23 cellular contexts compared by ENCODE assay signal in the genomic region with DNA sequence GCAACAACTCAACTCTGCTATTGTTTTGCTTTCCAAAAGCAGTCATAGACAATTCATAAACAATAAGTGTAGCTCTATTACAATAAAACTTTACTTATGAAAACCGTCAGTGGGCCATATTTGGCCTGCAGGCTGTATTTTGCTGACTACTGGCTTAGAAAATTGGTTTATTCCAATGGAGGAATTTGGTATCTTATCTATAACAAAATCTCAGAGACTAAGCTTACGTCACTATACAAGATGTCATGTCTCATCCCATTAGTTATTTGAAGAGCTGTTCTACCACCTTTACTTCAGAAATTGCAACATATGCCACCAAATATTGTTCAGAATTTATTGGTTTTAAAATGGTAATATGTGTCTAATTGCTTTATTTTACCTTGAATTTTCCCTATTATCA.
"Had no signal": no experiment of that assay in that cellular context is flagged by ENCODE, and none has a peak within 500 bp of the region (broad histone marks: within the 10 kb centered on the region; RNA-seq: fewer than 3 reads in every experiment).

No MANE protein-coding gene starts in this region.

- H3K27ac ChIP-seq: colonic mucosa, heart left ventricle, ovary, right atrium auricular region, suprapubic skin, thyroid gland, upper lobe of left lung, uterus had no signal

- H3K27ac Mint-ChIP-seq: natural killer cell; stimulated activated effector memory CD8-positive, alpha-beta T cell treated with anti-CD3 and anti-CD28 coated beads, Interleukin-12 subunit alpha, Interleukin-12 subunit beta, amount 100 ng/mL, for 72 hours had no signal

- H3K9me3 Mint-ChIP-seq: neural crest cell had no signal

- H3K27me3 ChIP-seq: colonic mucosa, heart left ventricle, ovary, right atrium auricular region, suprapubic skin, thyroid gland, upper lobe of left lung, uterus had no signal

- DNase-seq: colonic mucosa; dermis blood vessel endothelial cell; erythroblast; foreskin melanocyte; heart left ventricle; hypothalamus; islet precursor cell; mucosa of descending colon; natural killer cell; ovary; small intestine; stimulated activated CD4-positive, alpha-beta T cell treated with anti-CD3 and anti-CD28 coated beads, Interleukin-12 subunit alpha, Interleukin-12 subunit beta, amount 100 ng/mL, for 4 hours; stimulated activated CD4-positive, alpha-beta T cell treated with anti-CD3 and anti-CD28 coated beads, Interleukin-4, amount 100 ng/mL, for 1 hour; stimulated activated CD8-positive, alpha-beta memory T cell treated with anti-CD3 and anti-CD28 coated beads, Interleukin-4, amount 100 ng/mL, for 48 hours; stimulated activated naive CD8-positive, alpha-beta T cell treated with anti-CD3 and anti-CD28 coated beads, Interleukin-15, Interleukin-2, amounts not matched to agents 100 U/mL and 50 U/mL, for 24 hours; thyroid gland; upper lobe of left lung; uterus had no signal

- H3K4me3 Mint-ChIP-seq: natural killer cell; neural crest cell; stimulated activated effector memory CD8-positive, alpha-beta T cell treated with anti-CD3 and anti-CD28 coated beads, Interleukin-12 subunit alpha, Interleukin-12 subunit beta, amount 100 ng/mL, for 72 hours had no signal

- ATAC-seq: heart left ventricle; left lobe of liver; mucosa of descending colon; natural killer cell; stimulated activated effector memory CD8-positive, alpha-beta T cell treated with anti-CD3 and anti-CD28 coated beads, Interleukin-12 subunit alpha, Interleukin-12 subunit beta, amount 100 ng/mL, for 72 hours; stimulated activated naive CD8-positive, alpha-beta T cell treated with anti-CD3 and anti-CD28 coated beads, Interleukin-15, Interleukin-2, amounts not matched to agents 100 U/mL and 50 U/mL, for 24 hours had no signal

- H3K36me3 ChIP-seq: colonic mucosa, heart left ventricle, ovary, right atrium auricular region, suprapubic skin, thyroid gland, upper lobe of left lung, uterus had no signal

- H3K4me3 ChIP-seq: colonic mucosa, heart left ventricle, mucosa of descending colon, ovary, right atrium auricular region, suprapubic skin, thyroid gland, upper lobe of left lung, uterus had no signal

- H3K36me3 Mint-ChIP-seq: stimulated activated effector memory CD8-positive, alpha-beta T cell treated with anti-CD3 and anti-CD28 coated beads, Interleukin-12 subunit alpha, Interleukin-12 subunit beta, amount 100 ng/mL, for 72 hours had no signal

- H3K9me3 ChIP-seq: colonic mucosa, heart left ventricle, ovary, right atrium auricular region, suprapubic skin, thyroid gland, upper lobe of left lung, uterus had no signal

- H3K4me1 Mint-ChIP-seq: natural killer cell; neural crest cell; stimulated activated effector memory CD8-positive, alpha-beta T cell treated with anti-CD3 and anti-CD28 coated beads, Interleukin-12 subunit alpha, Interleukin-12 subunit beta, amount 100 ng/mL, for 72 hours had no signal

- H3K4me1 ChIP-seq: colonic mucosa, heart left ventricle, right atrium auricular region, suprapubic skin, thyroid gland, upper lobe of left lung, uterus had no signal
